In the genomic region with DNA sequence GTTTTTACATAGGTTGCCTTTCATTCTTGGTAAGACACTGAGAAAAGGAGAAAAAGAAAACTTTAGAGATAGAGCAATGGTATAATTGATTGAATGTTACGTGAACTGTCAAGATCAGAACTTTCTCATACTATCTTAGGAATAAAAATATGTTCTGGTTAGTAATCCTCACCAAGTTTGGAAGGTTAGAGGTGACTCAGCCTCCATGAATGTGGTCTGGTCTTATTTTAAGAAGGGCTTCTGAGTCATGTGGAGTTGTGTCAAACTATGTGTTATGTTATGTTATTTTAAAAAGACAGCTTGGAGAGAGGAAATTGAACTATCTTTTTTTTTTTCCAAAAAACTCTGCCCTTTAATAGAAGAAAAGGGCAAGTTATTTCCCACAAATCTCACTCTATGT, we compare ENCODE assay signal across 9 cellular contexts.
DNase-seq lines count a peak whose midpoint lies in the region; ATAC-seq and TF ChIP-seq lines count a peak whose summit lies in the region.
"Had no signal": no experiment of that assay in that cellular context is flagged by ENCODE, and none has a peak within 500 bp of the region (broad histone marks: within the 10 kb centered on the region; RNA-seq: fewer than 3 reads in every experiment).

No MANE protein-coding gene starts in this region.

- WGBS in stomach, 5 donors = 55 to 79% (median 63%) methylated on average over 1 of the region's 1 CpG
- WGBS in testis, 2 donors = 69 to 81% methylated on average over 1 of the region's 1 CpG

- H3K4me1 Mint-ChIP-seq in activated CD8-positive, alpha-beta T cell treated with anti-CD3 and anti-CD28 coated beads, Interleukin-2, amount 10 ng/mL, durations not matched to agents 7 days and 5 days (ENCODE audit: low read depth) = peaks cover 49% of the 10 kb centered on the region

- intact Hi-C loops in stomach (cut with DNase I; ENCODE audit: low total_unique reads) = no loop called here
- intact Hi-C loops in testis (cut with DNase I; ENCODE audit: low total_unique reads) = no loop called here

- peaks cover 6% of the 10 kb centered on the region for H3K9me3 Mint-ChIP-seq in activated CD8-positive, alpha-beta T cell treated with anti-CD3 and anti-CD28 coated beads, Interleukin-2, amount 10 ng/mL, durations not matched to agents 7 days and 5 days (ENCODE audit: insufficient read depth)

- CTCF ChIA-PET in activated CD8-positive, alpha-beta T cell treated with anti-CD3 and anti-CD28 coated beads, Interleukin-2, amount 10 ng/mL, durations not matched to agents 7 days and 5 days (lab: Charles Lee) = no interaction called here

- H3K27me3 Mint-ChIP-seq in activated CD8-positive, alpha-beta T cell treated with anti-CD3 and anti-CD28 coated beads, Interleukin-2, amount 10 ng/mL, durations not matched to agents 7 days and 5 days (ENCODE audit: low read depth) = no peaks in the 10 kb centered on the region

- H3K27ac Mint-ChIP-seq in activated CD8-positive, alpha-beta T cell treated with anti-CD3 and anti-CD28 coated beads, Interleukin-2, amount 10 ng/mL, durations not matched to agents 7 days and 5 days = no peak overlapping the region

- peak; percentile 52 for DNase-seq in NOMO-1 treated with DMSO at 0.1 percent for 48 hours (lab: John Stamatoyannopoulos, UW; ENCODE audit: unreplicated experiment)
- DNase-seq in NOMO-1 treated with dmso at 0.1 percent for 144 hours (lab: John Stamatoyannopoulos, UW; ENCODE audit: unreplicated experiment) = no peak
- DNase-seq in activated CD8-positive, alpha-beta T cell treated with anti-CD3 and anti-CD28 coated beads, Interleukin-2, amount 10 ng/mL, durations not matched to agents 7 days and 5 days = no peak
- DNase-seq in cardiac muscle cell (ENCODE audit: low read depth in 1 of 2, low spot score in 1 of 2) = peak in 1 of 2 donors; percentile 98
- no peak for DNase-seq in stomach
- no peak for DNase-seq in H7
- DNase-seq in testis = no peak
- no peak for DNase-seq in DMS53 (lab: John Stamatoyannopoulos, UW)

- TF ChIP-seq EP300 in stomach (IDR thresholded peaks at IDR 0.05) = no peak

- H3K4me3 Mint-ChIP-seq in activated CD8-positive, alpha-beta T cell treated with anti-CD3 and anti-CD28 coated beads, Interleukin-2, amount 10 ng/mL, durations not matched to agents 7 days and 5 days = no peak overlapping the region

- TF ChIP-seq CTCF in cardiac muscle cell (IDR thresholded peaks at IDR 0.05; ENCODE audit: low read depth, low read length) (no peak), stomach (IDR thresholded peaks at IDR 0.05) (no peak), testis (IDR thresholded peaks at IDR 0.05) (no peak)

- TF ChIP-seq POLR2A in stomach (IDR thresholded peaks at IDR 0.05) (no peak), testis (IDR thresholded peaks at IDR 0.05) (no peak)

- H3K9me3 ChIP-seq in cardiac muscle cell (ENCODE audit: low read depth) (no peaks in the 10 kb centered on the region), stomach (no peaks in the 10 kb centered on the region), testis (no peaks in the 10 kb centered on the region)

- peaks cover 29% of the 10 kb centered on the region for H3K4me1 ChIP-seq in cardiac muscle cell (ENCODE audit: low read depth)
- peaks cover 4 to 36% (median 26%) of the 10 kb centered on the region in 4 donors for H3K4me1 ChIP-seq in stomach
- H3K4me1 ChIP-seq in testis = peaks cover 28% of the 10 kb centered on the region

- no peaks in the 10 kb centered on the region for H3K36me3 Mint-ChIP-seq in activated CD8-positive, alpha-beta T cell treated with anti-CD3 and anti-CD28 coated beads, Interleukin-2, amount 10 ng/mL, durations not matched to agents 7 days and 5 days (ENCODE audit: low read depth)

- no peaks in the 10 kb centered on the region for H3K27me3 ChIP-seq in cardiac muscle cell
- H3K27me3 ChIP-seq in stomach = no peaks in the 10 kb centered on the region
- H3K27me3 ChIP-seq in H7 (ENCODE audit: control insufficient read depth, insufficient read depth, low read length) = no peaks in the 10 kb centered on the region
- H3K27me3 ChIP-seq in testis = no peaks in the 10 kb centered on the region

- H3K4me3 ChIP-seq in cardiac muscle cell (no peak overlapping the region), stomach (no peak overlapping the region), H7 (ENCODE audit: insufficient read depth, low read depth, low read length) (no peak overlapping the region), testis (no peak overlapping the region)

- POLR2A ChIA-PET in activated CD8-positive, alpha-beta T cell treated with anti-CD3 and anti-CD28 coated beads, Interleukin-2, amount 10 ng/mL, durations not matched to agents 7 days and 5 days (lab: Charles Lee) = no interaction called here

- H3K36me3 ChIP-seq in cardiac muscle cell (no peaks in the 10 kb centered on the region), stomach (no peaks in the 10 kb centered on the region), H7 (replicated peaks; ENCODE audit: control insufficient read depth, insufficient read depth, low read length) (no peaks in the 10 kb centered on the region), testis (ENCODE audit: low read depth, missing control alignments) (no peaks in the 10 kb centered on the region)

- H3K27ac ChIP-seq in cardiac muscle cell = peak overlapping the region; percentile 79
- H3K27ac ChIP-seq in stomach = peak overlapping the region in 4 of 5 donors; percentile 58 to 80 (median 76)
- no peak overlapping the region for H3K27ac ChIP-seq in testis
- H3K27ac ChIP-seq: 22Rv1 had no signal

- ATAC-seq in activated CD8-positive, alpha-beta T cell treated with anti-CD3 and anti-CD28 coated beads, Interleukin-2, amount 10 ng/mL, durations not matched to agents 7 days and 5 days = peak; percentile 27

Comparison
In these comparisons a context has a peak if more than half of its experiments do, and no peak if none do; other contexts are left out.
1. H3K27ac ChIP-seq: peak in cardiac muscle cell (single experiment) and stomach (4 of 5); none in testis (0 of 2).